25 cellular contexts compared by ENCODE assay signal in genomic region chr1:151288502-151288901, GRCh38. TPM values are rescaled to one million over a fixed set of nuclear protein-coding genes. Genes with fewer than 3 reads are reported as not detected.
A peak's percentile ranks its signal among the peaks of the same experiment; 100 is the strongest.
DNase-seq lines count a peak whose midpoint lies in the region; ATAC-seq, FAIRE-seq and TF ChIP-seq lines count a peak whose summit lies in the region.
"Had no signal": no experiment of that assay in that cellular context is flagged by ENCODE, and none has a peak within 500 bp of the region (broad histone marks: within the 10 kb centered on the region; RNA-seq: fewer than 3 reads in every experiment).

No MANE protein-coding gene starts in this region.

- H3K9me3 ChIP-seq in astrocyte (ENCODE audit: insufficient read depth, low read depth, low read length) (no peaks in the 10 kb centered on the region), neutrophil (no peaks in the 10 kb centered on the region)
- H3K9me3 ChIP-seq: body of pancreas, heart left ventricle, mucosa of descending colon, upper lobe of right lung had no signal

- H3K4me3 ChIP-seq in astrocyte (ENCODE audit: insufficient read depth, low read depth, low read length) (no peak overlapping the region), neutrophil (ENCODE audit: low read depth in 1 of 2, low read length in 1 of 2) (no peak overlapping the region)
- H3K4me3 ChIP-seq: body of pancreas, heart left ventricle, mucosa of descending colon, upper lobe of right lung had no signal

- H3K27me3 ChIP-seq in astrocyte (ENCODE audit: insufficient read depth, low read length) = no peaks in the 10 kb centered on the region
- no peaks in the 10 kb centered on the region for H3K27me3 ChIP-seq in neutrophil
- H3K27me3 ChIP-seq: body of pancreas, heart left ventricle, upper lobe of right lung had no signal

- peaks cover 8% of the 10 kb centered on the region for H3K4me1 ChIP-seq in astrocyte (ENCODE audit: insufficient read depth, low read length)
- H3K4me1 ChIP-seq in neutrophil (ENCODE audit: control insufficient read depth in 1 of 2, insufficient read depth in 1 of 2, low read depth in 1 of 2, low read length in 1 of 2) = peaks cover 13 to 14% of the 10 kb centered on the region in 2 experiments

- no peak for DNase-seq in activated T-cell treated with anti-CD3 and anti-CD28 coated beads, Interleukin-2, amount 50 U/mL, for 24 hours
- no peak for DNase-seq in activated T-cell treated with anti-CD3 and anti-CD28 coated beads, Interleukin-2, amount 50 U/mL, for 1 hour
- DNase-seq in HFFc6 (no peak), astrocyte (ENCODE audit: low read depth) (no peak), posterior vena cava (ENCODE audit: low spot score) (no peak)
- DNase-seq in effector CD8-positive, alpha-beta T cell (lab: John Stamatoyannopoulos, UW) = no peak
- DNase-seq: activated CD4-positive, alpha-beta T cell treated with anti-CD3 and anti-CD28 coated beads for 48 hours; activated naive CD4-positive, alpha-beta T cell treated with Interleukin-2 at 50 U/mL for 16 hours; body of pancreas; cortex of kidney; heart left ventricle; MV-4-11; NCI-H187; NCI-H2227 treated with DMSO at 0.1 percent for 48 hours; NCI-H82; SHP77; stimulated activated CD4-positive, alpha-beta T cell treated with anti-CD3 and anti-CD28 coated beads, Interleukin-4, amount 100 ng/mL, for 24 hours; upper lobe of right lung had no signal

- intact Hi-C loops in posterior vena cava (cut with DNase I) = loop anchor here in 1 of 2 donors (5.0 kb wide), 1 partner anchor 54 kb away; no protein-coding TSS in a partner anchor

- H3K27me3 Mint-ChIP-seq in activated T-cell treated with anti-CD3 and anti-CD28 coated beads, Interleukin-2, amount 50 U/mL, for 24 hours = no peaks in the 10 kb centered on the region
- peaks cover 10% of the 10 kb centered on the region for H3K27me3 Mint-ChIP-seq in HFFc6 (ENCODE audit: insufficient read depth)
- H3K27me3 Mint-ChIP-seq in astrocyte (ENCODE audit: low read depth, unreplicated experiment) = no peaks in the 10 kb centered on the region
- H3K27me3 Mint-ChIP-seq: B cell had no signal

- H3K79me2 ChIP-seq in astrocyte (ENCODE audit: insufficient read depth, low read length) = peaks cover 36% of the 10 kb centered on the region

- peaks cover 91% of the 10 kb centered on the region for H3K36me3 Mint-ChIP-seq in activated T-cell treated with anti-CD3 and anti-CD28 coated beads, Interleukin-2, amount 50 U/mL, for 24 hours (ENCODE audit: low read depth)
- H3K36me3 Mint-ChIP-seq in HFFc6 (ENCODE audit: low read depth) (peaks cover 15% of the 10 kb centered on the region), astrocyte (ENCODE audit: low read depth, unreplicated experiment) (peaks cover 40% of the 10 kb centered on the region)

- H3K4me2 ChIP-seq in astrocyte (ENCODE audit: low read length) = no peak overlapping the region

- no peak overlapping the region for H2AFZ ChIP-seq in astrocyte (ENCODE audit: low read depth, low read length)

- H3K27ac Mint-ChIP-seq in activated T-cell treated with anti-CD3 and anti-CD28 coated beads, Interleukin-2, amount 50 U/mL, for 24 hours = peak overlapping the region; percentile 62
- H3K27ac Mint-ChIP-seq in HFFc6 (peak overlapping the region; percentile 6; the same call in 1 of the 2 replicates), astrocyte (ENCODE audit: unreplicated experiment) (peak overlapping the region; percentile 87)

- peaks cover 27% of the 10 kb centered on the region for H3K4me1 Mint-ChIP-seq in activated T-cell treated with anti-CD3 and anti-CD28 coated beads, Interleukin-2, amount 50 U/mL, for 24 hours (ENCODE audit: low read depth)
- H3K4me1 Mint-ChIP-seq in HFFc6 (ENCODE audit: low read depth) (peaks cover 11% of the 10 kb centered on the region), astrocyte (ENCODE audit: low read depth, unreplicated experiment) (peaks cover 12% of the 10 kb centered on the region)

- H3K36me3 ChIP-seq in astrocyte (ENCODE audit: insufficient read depth, low read length) (peaks cover 15% of the 10 kb centered on the region), neutrophil (peaks cover 85% of the 10 kb centered on the region)

- H3K9me3 Mint-ChIP-seq in activated T-cell treated with anti-CD3 and anti-CD28 coated beads, Interleukin-2, amount 50 U/mL, for 24 hours = no peaks in the 10 kb centered on the region
- H3K9me3 Mint-ChIP-seq in HFFc6 (no peaks in the 10 kb centered on the region), astrocyte (ENCODE audit: unreplicated experiment) (no peaks in the 10 kb centered on the region)

- peaks cover 57% of the 10 kb centered on the region for H4K20me1 ChIP-seq in astrocyte (ENCODE audit: insufficient read depth, low read length)

- TF ChIP-seq CTCF in HFFc6 (IDR thresholded peaks at IDR 0.05) = no peak
- TF ChIP-seq CTCF in astrocyte (IDR thresholded peaks at IDR 0.05; ENCODE audit: insufficient read depth, low read depth, low read length) = no peak
- no peak for TF ChIP-seq CTCF in neutrophil (IDR thresholded peaks at IDR 0.05)

- no peak overlapping the region for H3K9ac ChIP-seq in astrocyte (ENCODE audit: low read length)

- H3K4me3 Mint-ChIP-seq in activated T-cell treated with anti-CD3 and anti-CD28 coated beads, Interleukin-2, amount 50 U/mL, for 24 hours = no peak overlapping the region
- H3K4me3 Mint-ChIP-seq in HFFc6 (no peak overlapping the region), astrocyte (ENCODE audit: unreplicated experiment) (no peak overlapping the region)
- H3K4me3 Mint-ChIP-seq: B cell had no signal

- FAIRE-seq in astrocyte (lab: Jason Lieb, UNC) = no peak
- FAIRE-seq: A204.1, endothelial cell of umbilical vein, GM18507 had no signal

- ATAC-seq in GM19467 (IDR thresholded peaks at IDR 0.05; ENCODE audit: unreplicated experiment) = no peak
- ATAC-seq: body of pancreas, mucosa of descending colon, upper lobe of right lung had no signal

- H3K27ac ChIP-seq in astrocyte (ENCODE audit: low read depth, low read length) (no peak overlapping the region), neutrophil (peak overlapping the region; percentile 49)
- H3K27ac ChIP-seq: body of pancreas, heart left ventricle, upper lobe of right lung had no signal

RNA-seq across cellular contexts. Expression of gene ZNF687, which starts 6.4 kb away (rescaled TPM):
- total RNA-seq in HFFc6 (2021; fragmentation: NEBNext Ultra II Directional; extraction: Animal tissue kit (Norgen Biotek cat#: 25700)) = 10 to 100 TPM; 14.6 to 18.3 (median 15.9) TPM
- 15.4 and 19.1 TPM in 2 replicates for total RNA-seq in astrocyte
- total RNA-seq in posterior vena cava = 10 to 100 TPM; 16.7 to 17.1 TPM

RNA-seq across cellular contexts. Expression of gene PSMD4, which starts 34.0 kb away (rescaled TPM):
- total RNA-seq in HFFc6 (2021; fragmentation: NEBNext Ultra II Directional; extraction: Animal tissue kit (Norgen Biotek cat#: 25700)) = 100 to 1,000 TPM; 194 to 228 (median 217) TPM
- total RNA-seq in astrocyte = 154 and 171 TPM in 2 replicates
- 100 to 1,000 TPM; 131 to 139 TPM for total RNA-seq in posterior vena cava

RNA-seq across cellular contexts. Expression of gene PI4KB, which starts 38.7 kb away (rescaled TPM):
- total RNA-seq in HFFc6 (2021; fragmentation: NEBNext Ultra II Directional; extraction: Animal tissue kit (Norgen Biotek cat#: 25700)) = 10 to 100 TPM; 63.6 to 73.0 (median 70.0) TPM
- total RNA-seq in astrocyte = 59.4 and 67.8 TPM in 2 replicates
- total RNA-seq in posterior vena cava = 10 to 100 TPM; 51.9 to 58.7 TPM

RNA-seq across cellular contexts. Expression of gene RFX5, which starts 58.5 kb away (rescaled TPM):
- 10 to 100 TPM; 32.1 to 39.0 (median 35.7) TPM for total RNA-seq in HFFc6 (2021; fragmentation: NEBNext Ultra II Directional; extraction: Animal tissue kit (Norgen Biotek cat#: 25700))
- 55.3 and 61.3 TPM in 2 replicates for total RNA-seq in astrocyte
- 10 to 100 TPM; 26.0 to 31.1 TPM for total RNA-seq in posterior vena cava

Comparison
In these comparisons a context has a peak if more than half of its experiments do, and no peak if none do; other contexts are left out.
1. H3K27ac Mint-ChIP-seq: peak in every context shown above with its lines; median percentile 87 in astrocyte; 62 in activated T-cell treated with anti-CD3 and anti-CD28 coated beads, Interleukin-2, amount 50 U/mL, for 24 hours; 6 in HFFc6.